9 cellular contexts compared by ENCODE assay signal in the genomic region with DNA sequence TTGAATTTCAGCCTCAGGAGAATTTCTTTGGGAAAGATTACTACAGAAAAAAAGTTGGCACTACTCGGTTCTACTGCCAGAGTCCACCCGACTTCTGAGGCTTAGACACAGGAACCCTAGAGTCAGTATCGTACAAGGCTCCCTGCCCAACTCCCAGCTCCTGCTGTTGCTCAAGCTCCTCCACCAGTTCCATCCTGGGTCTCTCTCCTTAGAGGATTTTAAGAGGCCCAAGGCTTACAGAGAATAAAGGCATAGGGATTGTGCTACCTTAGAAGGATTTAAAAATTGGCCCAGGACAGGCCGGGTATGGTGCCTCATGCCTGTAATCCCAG. TPM values are rescaled to one million over a fixed set of nuclear protein-coding genes. Genes with fewer than 3 reads are reported as not detected.
DNase-seq lines count a peak whose midpoint lies in the region; ATAC-seq and TF ChIP-seq lines count a peak whose summit lies in the region.
"Had no signal": no experiment of that assay in that cellular context is flagged by ENCODE, and none has a peak within 500 bp of the region (broad histone marks: within the 10 kb centered on the region; RNA-seq: fewer than 3 reads in every experiment).

No MANE protein-coding gene starts in this region.

- H3K9ac ChIP-seq in SK-N-SH (no peak overlapping the region), stomach smooth muscle (ENCODE audit: low read length in 2 of 2) (peak overlapping the region in 1 of 2 donors; percentile 66)

- no peak for TF ChIP-seq CTCF in SK-N-SH (IDR thresholded peaks at IDR 0.05)

- no peaks in the 10 kb centered on the region for H3K36me3 Mint-ChIP-seq in T-helper 2 cell treated with Interferon-gamma antibody and Interleukin-4, amounts not matched to agents 5 μg/mL and 100 μg/mL, for 36 hours (ENCODE audit: low read depth)
- no peaks in the 10 kb centered on the region for H3K36me3 Mint-ChIP-seq in immature natural killer cell

- no peaks in the 10 kb centered on the region for H3K9me2 ChIP-seq in SK-N-SH

- H3K27ac ChIP-seq in SK-N-SH (ENCODE audit: low read depth in 2 of 2, low read length in 1 of 2) (peak overlapping the region; percentile 68 to 89; a peak in 3 of 4 replicates), stomach smooth muscle (ENCODE audit: low read length) (peak overlapping the region; percentile 73)

- H3K4me1 ChIP-seq in SK-N-SH (ENCODE audit: control insufficient read depth in 1 of 2, insufficient read depth in 2 of 2, low read depth in 1 of 2, low read length in 1 of 2) (peaks cover 5 to 16% of the 10 kb centered on the region in 2 experiments; a peak in 3 of 4 replicates), stomach smooth muscle (ENCODE audit: control insufficient read depth, insufficient read depth, low read length) (peaks cover 13% of the 10 kb centered on the region)

- POLR2A ChIA-PET in SK-N-SH (lab: Yijun Ruan, JAX) = interaction anchor here (0.6 to 1.2 kb wide), 2 partner anchors 25 to 28 kb away, joined by 4 read pairs; partner anchors contain the start of gene SSBP2

- no peaks in the 10 kb centered on the region for H3K36me3 ChIP-seq in SK-N-SH (replicated peaks in 1 of 2; ENCODE audit: control insufficient read depth in 1 of 2, insufficient read depth in 2 of 2, low read length in 1 of 2)
- H3K36me3 ChIP-seq in stomach smooth muscle (ENCODE audit: control insufficient read depth in 2 of 2, insufficient read depth in 2 of 2, low read length in 2 of 2) = no peaks in the 10 kb centered on the region

- H3K4me3 ChIP-seq in SK-N-SH (ENCODE audit: low read depth in 2 of 2, low read length in 1 of 2) = no peak overlapping the region
- H3K4me3 ChIP-seq in stomach smooth muscle (ENCODE audit: low read length in 2 of 2) = peak overlapping the region; percentile 62 to 68

- H3K27me3 ChIP-seq in SK-N-SH (ENCODE audit: insufficient read depth) = no peaks in the 10 kb centered on the region
- H3K27me3 ChIP-seq in stomach smooth muscle (ENCODE audit: control insufficient read depth in 1 of 2, insufficient read depth in 2 of 2, low read length in 2 of 2) = no peaks in the 10 kb centered on the region

- no peaks in the 10 kb centered on the region for H3F3A ChIP-seq in SK-N-SH (replicated peaks; ENCODE audit: insufficient read depth)

- 95% methylated on average over 4 of the region's 4 CpGs for WGBS in SK-N-SH (ENCODE audit: low lambda C conversion rate)

- DNase-seq in SK-N-SH = no peak
- DNase-seq in T-helper 2 cell treated with Interferon-gamma antibody and Interleukin-4, amounts not matched to agents 5 μg/mL and 100 μg/mL, for 36 hours (ENCODE audit: low spot score) = no peak
- no peak for DNase-seq in immature natural killer cell
- DNase-seq in superior temporal gyrus (ENCODE audit: extremely low spot score) = no peak
- no peak for DNase-seq in epidermal melanocyte (ENCODE audit: insufficient read length, low spot score)

- no peaks in the 10 kb centered on the region for H3K9me3 Mint-ChIP-seq in T-helper 2 cell treated with Interferon-gamma antibody and Interleukin-4, amounts not matched to agents 5 μg/mL and 100 μg/mL, for 36 hours
- H3K9me3 Mint-ChIP-seq in immature natural killer cell = no peaks in the 10 kb centered on the region
- H3K9me3 Mint-ChIP-seq: neural crest cell had no signal

- CTCF ChIA-PET in SK-N-SH (lab: Yijun Ruan, JAX) = interaction anchor here (1.2 to 1.5 kb wide), 3 partner anchors 18 to 59 kb away, joined by 3 to 6 read pairs (median 5); partner anchors contain the start of gene SSBP2

- H3K4me1 Mint-ChIP-seq in T-helper 2 cell treated with Interferon-gamma antibody and Interleukin-4, amounts not matched to agents 5 μg/mL and 100 μg/mL, for 36 hours (ENCODE audit: low read depth) = peaks cover 17% of the 10 kb centered on the region
- H3K4me1 Mint-ChIP-seq in immature natural killer cell = peaks cover 19 to 20% of the 10 kb centered on the region in 2 donors

- peak overlapping the region; percentile 76 for H3K4me3 Mint-ChIP-seq in T-helper 2 cell treated with Interferon-gamma antibody and Interleukin-4, amounts not matched to agents 5 μg/mL and 100 μg/mL, for 36 hours
- peak overlapping the region in 2 of 5 donors; percentile 84 to 88 for H3K4me3 Mint-ChIP-seq in immature natural killer cell
- H3K4me3 Mint-ChIP-seq: neural crest cell had no signal

- H3K9me3 ChIP-seq in SK-N-SH = no peaks in the 10 kb centered on the region
- H3K9me3 ChIP-seq in stomach smooth muscle (ENCODE audit: control insufficient read depth in 2 of 2, low read length in 2 of 2) = no peaks in the 10 kb centered on the region

- no peaks in the 10 kb centered on the region for H4K20me1 ChIP-seq in SK-N-SH (ENCODE audit: insufficient read depth)

- H3K27ac Mint-ChIP-seq in T-helper 2 cell treated with Interferon-gamma antibody and Interleukin-4, amounts not matched to agents 5 μg/mL and 100 μg/mL, for 36 hours = peak overlapping the region; percentile 77
- H3K27ac Mint-ChIP-seq in immature natural killer cell = peak overlapping the region; percentile 86 to 95 (median 94)

- H3K79me2 ChIP-seq in SK-N-SH (ENCODE audit: insufficient read depth) = no peaks in the 10 kb centered on the region

- H2AFZ ChIP-seq in SK-N-SH (ENCODE audit: low read depth) = peak overlapping the region; percentile 99

- no peak for ATAC-seq in SK-N-SH treated with all-trans-retinoic acid at 6 μM for 48 hours
- ATAC-seq in GM21381 (IDR thresholded peaks at IDR 0.05; ENCODE audit: unreplicated experiment) = no peak

- no peak for TF ChIP-seq EP300 in SK-N-SH (IDR thresholded peaks at IDR 0.05; ENCODE audit: borderline replicate concordance in 1 of 2, low read depth in 1 of 2, low read length in 1 of 2)

- TF ChIP-seq RAD21 in SK-N-SH (IDR thresholded peaks at IDR 0.05; ENCODE audit: low read length) = no peak

- H3K27me3 Mint-ChIP-seq in T-helper 2 cell treated with Interferon-gamma antibody and Interleukin-4, amounts not matched to agents 5 μg/mL and 100 μg/mL, for 36 hours (ENCODE audit: low read depth) = no peaks in the 10 kb centered on the region
- H3K27me3 Mint-ChIP-seq in immature natural killer cell (ENCODE audit: low read depth in 3 of 3) = no peaks in the 10 kb centered on the region

- no peak overlapping the region for H3K4me2 ChIP-seq in SK-N-SH

TF ChIP-seq in SK-N-SH, 30 proteins besides CTCF, POLR2A, EP300 and RAD21 (continues in another document):
- TF ChIP-seq, protein P1, sequence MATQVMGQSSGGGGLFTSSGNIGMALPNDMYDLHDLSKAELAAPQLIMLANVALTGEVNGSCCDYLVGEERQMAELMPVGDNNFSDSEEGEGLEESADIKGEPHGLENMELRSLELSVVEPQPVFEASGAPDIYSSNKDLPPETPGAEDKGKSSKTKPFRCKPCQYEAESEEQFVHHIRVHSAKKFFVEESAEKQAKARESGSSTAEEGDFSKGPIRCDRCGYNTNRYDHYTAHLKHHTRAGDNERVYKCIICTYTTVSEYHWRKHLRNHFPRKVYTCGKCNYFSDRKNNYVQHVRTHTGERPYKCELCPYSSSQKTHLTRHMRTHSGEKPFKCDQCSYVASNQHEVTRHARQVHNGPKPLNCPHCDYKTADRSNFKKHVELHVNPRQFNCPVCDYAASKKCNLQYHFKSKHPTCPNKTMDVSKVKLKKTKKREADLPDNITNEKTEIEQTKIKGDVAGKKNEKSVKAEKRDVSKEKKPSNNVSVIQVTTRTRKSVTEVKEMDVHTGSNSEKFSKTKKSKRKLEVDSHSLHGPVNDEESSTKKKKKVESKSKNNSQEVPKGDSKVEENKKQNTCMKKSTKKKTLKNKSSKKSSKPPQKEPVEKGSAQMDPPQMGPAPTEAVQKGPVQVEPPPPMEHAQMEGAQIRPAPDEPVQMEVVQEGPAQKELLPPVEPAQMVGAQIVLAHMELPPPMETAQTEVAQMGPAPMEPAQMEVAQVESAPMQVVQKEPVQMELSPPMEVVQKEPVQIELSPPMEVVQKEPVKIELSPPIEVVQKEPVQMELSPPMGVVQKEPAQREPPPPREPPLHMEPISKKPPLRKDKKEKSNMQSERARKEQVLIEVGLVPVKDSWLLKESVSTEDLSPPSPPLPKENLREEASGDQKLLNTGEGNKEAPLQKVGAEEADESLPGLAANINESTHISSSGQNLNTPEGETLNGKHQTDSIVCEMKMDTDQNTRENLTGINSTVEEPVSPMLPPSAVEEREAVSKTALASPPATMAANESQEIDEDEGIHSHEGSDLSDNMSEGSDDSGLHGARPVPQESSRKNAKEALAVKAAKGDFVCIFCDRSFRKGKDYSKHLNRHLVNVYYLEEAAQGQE (IDR thresholded peaks at IDR 0.05; ENCODE audit: low read depth, low read length) = no peak
- TF ChIP-seq MXI1 (IDR thresholded peaks at IDR 0.05; ENCODE audit: low read depth, low read length) (no peak), ELF1 (IDR thresholded peaks at IDR 0.05) (no peak)

TF ChIP-seq in SK-N-SH treated with all-trans-retinoic acid at 6 μM for 48 hours, 23 proteins besides CTCF, POLR2A, EP300 and RAD21 (continues in another document):
- TF ChIP-seq RARB (CRISPR knock-in tag; IDR thresholded peaks at IDR 0.05) = no peak
- TF ChIP-seq CSRNP3 (CRISPR knock-in tag; IDR thresholded peaks at IDR 0.05) = no peak

RNA-seq across cellular contexts. Expression of gene SSBP2, which starts 29.0 kb away (rescaled TPM):
- 35.3 and 52.2 TPM in 2 replicates for polyA plus RNA-seq in SK-N-SH (2012; rRNA removed)
- polyA plus RNA-seq in SK-N-SH (2012; cell fraction: cytosol; rRNA removed) = 39.7 and 44.1 TPM in 2 replicates
- polyA plus RNA-seq in SK-N-SH (2012; cell fraction: nucleus; rRNA removed) = 30.8 and 42.2 TPM in 2 replicates
- 10 to 100 TPM; 28.4 to 90.8 (median 34.2) TPM for polyA plus RNA-seq in immature natural killer cell

Comparison
In these comparisons a context has a peak if more than half of its experiments do, and no peak if none do; other contexts are left out.
1. H3K4me3 ChIP-seq: peak in stomach smooth muscle (2 of 2); none in SK-N-SH (0 of 2).